In genomic region chr6:52251113-52251512, GRCh38 we compare ENCODE assay signal across 2 cellular contexts.
A peak's percentile ranks its signal among the peaks of the same experiment; 100 is the strongest.
TF ChIP-seq lines count a peak whose summit lies in the region.

No MANE protein-coding gene starts in this region.

TF ChIP-seq in GM12891, 5 proteins besides CTCF, POLR2A, EP300 and RAD21:
- peak; percentile 74 for TF ChIP-seq SPI1 (IDR thresholded peaks at IDR 0.05; ENCODE audit: low read depth, low read length)
- no peak for TF ChIP-seq POU2F2 (IDR thresholded peaks at IDR 0.05; ENCODE audit: low read depth, low read length)
TF ChIP-seq in GM12891: peak in this region for 1.

TF ChIP-seq in GM12878, 131 proteins besides CTCF, POLR2A, EP300 and RAD21:
- no peak for TF ChIP-seq SMAD1 (IDR thresholded peaks at IDR 0.05; ENCODE audit: low read depth, partially characterized antibody)
- TF ChIP-seq TCF12 (IDR thresholded peaks at IDR 0.05; ENCODE audit: low read depth, low read length): no peak
- no peak for TF ChIP-seq CBFB (IDR thresholded peaks at IDR 0.05; ENCODE audit: low read depth)
- TF ChIP-seq SUZ12 (IDR thresholded peaks at IDR 0.05; ENCODE audit: unreplicated experiment): no peak
- TF ChIP-seq RAD51 (IDR thresholded peaks at IDR 0.05): no peak
- no peak for TF ChIP-seq NRF1 (conservative IDR thresholded peaks at IDR 0.05; ENCODE audit: low read depth, low read length)
- TF ChIP-seq SREBF1 (IDR thresholded peaks at IDR 0.05; ENCODE audit: low read length): no peak
- TF ChIP-seq BCL3 (IDR thresholded peaks at IDR 0.05; ENCODE audit: borderline replicate concordance, insufficient read depth, low read depth, low read length, poor library complexity, severe bottlenecking): no peak
- TF ChIP-seq HDAC6 (IDR thresholded peaks at IDR 0.05; ENCODE audit: unreplicated experiment): no peak
- TF ChIP-seq NBN (IDR thresholded peaks at IDR 0.05): no peak
- no peak for TF ChIP-seq MYC (IDR thresholded peaks at IDR 0.05; ENCODE audit: insufficient read depth, insufficient read length, insufficient replicate concordance, low read length, severe bottlenecking)
- no peak for TF ChIP-seq E2F4 (IDR thresholded peaks at IDR 0.05; ENCODE audit: low read depth, low read length)
- TF ChIP-seq SIX5 (IDR thresholded peaks at IDR 0.05; ENCODE audit: low read depth, low read length, severe bottlenecking): no peak
- no peak for TF ChIP-seq CUX1 (IDR thresholded peaks at IDR 0.05; ENCODE audit: insufficient replicate concordance, low read depth, low read length)
- TF ChIP-seq YBX1 (IDR thresholded peaks at IDR 0.05): no peak
- TF ChIP-seq ZBTB40 (IDR thresholded peaks at IDR 0.05; ENCODE audit: borderline replicate concordance): no peak
